ENCODE assay signal across 39 cellular contexts in genomic region chr4:149831656-149832208, GRCh38. TPM values are rescaled to one million over a fixed set of nuclear protein-coding genes. Genes with fewer than 3 reads are reported as not detected.
"Had no signal": no experiment of that assay in that cellular context is flagged by ENCODE, and none has a peak within 500 bp of the region (broad histone marks: within the 10 kb centered on the region; RNA-seq: fewer than 3 reads in every experiment).

No MANE protein-coding gene starts in this region.

- H3K4me3 ChIP-seq: ascending aorta had no signal

- FAIRE-seq: TTC549 had no signal

- H3K9me3 ChIP-seq: ascending aorta had no signal

- H3K27me3 Mint-ChIP-seq: activated B cell treated with CpG ODN at 0.5 μM for 24 hours; activated CD4-positive, alpha-beta memory T cell treated with anti-CD3 and anti-CD28 coated beads for 36 hours; activated CD4-positive, alpha-beta T cell treated with anti-CD3 and anti-CD28 coated beads, Interleukin-2, amount 10 ng/mL, durations not matched to agents 24 days and 14 days; activated CD8-positive, alpha-beta T cell treated with anti-CD3 and anti-CD28 coated beads for 36 hours; activated naive CD8-positive, alpha-beta T cell treated with anti-CD3 and anti-CD28 coated beads, Interleukin-2, amount 10 ng/mL, durations not matched to agents 7 days and 5 days; activated naive CD8-positive, alpha-beta T cell treated with anti-CD3 and anti-CD28 coated beads, Interleukin-2, amount 50 U/mL, for 24 hours; activated T-helper 17 cell treated with anti-CD3 and anti-CD28 coated beads, Interleukin-2, amount 50 U/mL, for 72 hours; brain had no signal

- H3K4me3 Mint-ChIP-seq: activated B cell treated with CpG ODN at 0.5 μM for 24 hours; activated CD4-positive, alpha-beta memory T cell treated with anti-CD3 and anti-CD28 coated beads for 36 hours; activated CD4-positive, alpha-beta T cell treated with anti-CD3 and anti-CD28 coated beads, Interleukin-2, amount 10 ng/mL, durations not matched to agents 24 days and 14 days; activated CD8-positive, alpha-beta T cell treated with anti-CD3 and anti-CD28 coated beads for 36 hours; activated naive CD4-positive, alpha-beta T cell treated with anti-CD3 and anti-CD28 coated beads for 36 hours; activated naive CD8-positive, alpha-beta T cell treated with anti-CD3 and anti-CD28 coated beads, Interleukin-2, amount 10 ng/mL, durations not matched to agents 7 days and 5 days; activated naive CD8-positive, alpha-beta T cell treated with anti-CD3 and anti-CD28 coated beads, Interleukin-2, amount 50 U/mL, for 24 hours; activated T-cell treated with anti-CD3 and anti-CD28 coated beads, Interleukin-2, amount 50 U/mL, for 4 hours; activated T-cell treated with anti-CD3 and anti-CD28 coated beads, Interleukin-2, amount 50 U/mL, for 72 hours; activated T-helper 1 cell treated with anti-CD3 and anti-CD28 coated beads, Interleukin-12 subunit alpha, Interleukin-12 subunit beta, Interleukin-2, Interleukin-4 antibody, amounts not matched to agents 30 ng/mL and 10 ng/mL and 1 ng/mL, durations not matched to agents 14 hours and 24 hours and 36 hours; activated T-helper 17 cell treated with anti-CD3 and anti-CD28 coated beads, Interleukin-2, amount 50 U/mL, for 72 hours; brain; T-helper 1 cell treated with Interleukin-12 subunit alpha and Interleukin-12 subunit beta and Interleukin-4 antibody, amounts not matched to agents 30 μg/mL and 1 μg/mL, for 36 hours; T-helper 2 cell treated with Interferon-gamma antibody and Interleukin-4, amounts not matched to agents 5 μg/mL and 100 μg/mL, for 36 hours had no signal

- ATAC-seq: activated CD8-positive, alpha-beta T cell treated with anti-CD3 and anti-CD28 coated beads for 36 hours; activated naive CD4-positive, alpha-beta T cell treated with anti-CD3 and anti-CD28 coated beads, Interleukin-2, amount 50 U/mL, for 72 hours; activated naive CD8-positive, alpha-beta T cell treated with anti-CD3 and anti-CD28 coated beads, Interleukin-2, amount 50 U/mL, for 24 hours; activated T-cell treated with anti-CD3 and anti-CD28 coated beads, Interleukin-2, amount 50 U/mL, for 4 hours; activated T-cell treated with anti-CD3 and anti-CD28 coated beads, Interleukin-2, amount 50 U/mL, for 72 hours; activated T-helper 17 cell treated with anti-CD3 and anti-CD28 coated beads, Interleukin-2, amount 50 U/mL, for 72 hours had no signal

- H3K27ac ChIP-seq: ascending aorta, VCaP had no signal

- H3K27ac Mint-ChIP-seq: activated B cell treated with CpG ODN at 0.5 μM for 24 hours; activated CD4-positive, alpha-beta memory T cell treated with anti-CD3 and anti-CD28 coated beads for 36 hours; activated CD4-positive, alpha-beta T cell treated with anti-CD3 and anti-CD28 coated beads, Interleukin-2, amount 10 ng/mL, durations not matched to agents 24 days and 14 days; activated CD8-positive, alpha-beta T cell treated with anti-CD3 and anti-CD28 coated beads for 36 hours; activated naive CD4-positive, alpha-beta T cell treated with anti-CD3 and anti-CD28 coated beads for 36 hours; activated naive CD4-positive, alpha-beta T cell treated with anti-CD3 and anti-CD28 coated beads, Interleukin-2, amount 50 U/mL, for 72 hours; activated naive CD8-positive, alpha-beta T cell treated with anti-CD3 and anti-CD28 coated beads, Interleukin-2, amount 10 ng/mL, durations not matched to agents 7 days and 5 days; activated naive CD8-positive, alpha-beta T cell treated with anti-CD3 and anti-CD28 coated beads, Interleukin-2, amount 50 U/mL, for 24 hours; activated T-cell treated with anti-CD3 and anti-CD28 coated beads, Interleukin-2, amount 50 U/mL, for 72 hours; activated T-helper 1 cell treated with anti-CD3 and anti-CD28 coated beads, Interleukin-12 subunit alpha, Interleukin-12 subunit beta, Interleukin-2, Interleukin-4 antibody, amounts not matched to agents 30 ng/mL and 10 ng/mL and 1 ng/mL, durations not matched to agents 14 hours and 24 hours and 36 hours; activated T-helper 17 cell treated with anti-CD3 and anti-CD28 coated beads, Interleukin-2, amount 50 U/mL, for 72 hours; brain; T-helper 1 cell treated with Interleukin-12 subunit alpha and Interleukin-12 subunit beta and Interleukin-4 antibody, amounts not matched to agents 30 μg/mL and 1 μg/mL, for 36 hours; T-helper 2 cell treated with Interferon-gamma antibody and Interleukin-4, amounts not matched to agents 5 μg/mL and 100 μg/mL, for 36 hours had no signal

- H3K4me1 Mint-ChIP-seq: activated B cell treated with CpG ODN at 0.5 μM for 24 hours; activated CD4-positive, alpha-beta T cell treated with anti-CD3 and anti-CD28 coated beads, Interleukin-2, amount 10 ng/mL, durations not matched to agents 24 days and 14 days; activated naive CD8-positive, alpha-beta T cell treated with anti-CD3 and anti-CD28 coated beads, Interleukin-2, amount 10 ng/mL, durations not matched to agents 7 days and 5 days; activated naive CD8-positive, alpha-beta T cell treated with anti-CD3 and anti-CD28 coated beads, Interleukin-2, amount 50 U/mL, for 24 hours; activated T-helper 17 cell treated with anti-CD3 and anti-CD28 coated beads, Interleukin-2, amount 50 U/mL, for 72 hours; brain had no signal

- DNase-seq: activated B cell treated with CpG ODN at 0.5 μM for 24 hours; activated CD4-positive, alpha-beta memory T cell treated with anti-CD3 and anti-CD28 coated beads for 36 hours; activated CD4-positive, alpha-beta T cell treated with anti-CD3 and anti-CD28 coated beads for 4 hours; activated CD4-positive, alpha-beta T cell treated with anti-CD3 and anti-CD28 coated beads, Interleukin-2, amount 10 ng/mL, durations not matched to agents 24 days and 14 days; activated CD4-positive, alpha-beta T cell treated with anti-CD3 and anti-CD28 coated beads, Interleukin-2, amount 50 U/mL, for 1 hour; activated CD4-positive, alpha-beta T cell treated with anti-CD3 and anti-CD28 coated beads, Interleukin-2, amount 50 U/mL, for 4 hours; activated CD4-positive, CD25-positive, alpha-beta regulatory T cell treated with anti-CD3 and anti-CD28 coated beads, Interleukin-2, amount 50 U/mL, for 72 hours; activated CD8-positive, alpha-beta memory T cell treated with anti-CD3 and anti-CD28 coated beads, Interleukin-2, amount 50 U/mL, for 4 hours; activated CD8-positive, alpha-beta T cell treated with anti-CD3 and anti-CD28 coated beads for 36 hours; activated effector memory CD4-positive, alpha-beta T cell treated with anti-CD3 and anti-CD28 coated beads, Interleukin-2, amount 50 U/mL, for 16 hours; activated gamma-delta T cell treated with Interleukin-2 at 50 U/mL for 16 hours; activated naive CD4-positive, alpha-beta T cell; activated naive CD4-positive, alpha-beta T cell treated with anti-CD3 and anti-CD28 coated beads for 36 hours; activated naive CD4-positive, alpha-beta T cell treated with anti-CD3 and anti-CD28 coated beads, Interleukin-2, amount 50 U/mL, for 16 hours; activated naive CD8-positive, alpha-beta T cell treated with anti-CD3 and anti-CD28 coated beads, Interleukin-2, amount 10 ng/mL, durations not matched to agents 7 days and 5 days; activated naive CD8-positive, alpha-beta T cell treated with anti-CD3 and anti-CD28 coated beads, Interleukin-2, amount 50 U/mL, for 24 hours; activated T-cell treated with anti-CD3 and anti-CD28 coated beads for 4 hours; activated T-cell treated with anti-CD3 and anti-CD28 coated beads, Interleukin-2, amount 50 U/mL, for 1 hour; activated T-cell treated with anti-CD3 and anti-CD28 coated beads, Interleukin-2, amount 50 U/mL, for 4 hours; activated T-cell treated with anti-CD3 and anti-CD28 coated beads, Interleukin-2, amount 50 U/mL, for 72 hours; amygdala; anterior cingulate cortex; central memory CD4-positive, alpha-beta T cell; T-helper 1 cell; T-helper 2 cell; T-helper 9 cell had no signal

- H3K9me3 Mint-ChIP-seq: activated CD4-positive, alpha-beta memory T cell treated with anti-CD3 and anti-CD28 coated beads for 36 hours; activated CD4-positive, alpha-beta T cell treated with anti-CD3 and anti-CD28 coated beads, Interleukin-2, amount 10 ng/mL, durations not matched to agents 24 days and 14 days; activated CD8-positive, alpha-beta T cell treated with anti-CD3 and anti-CD28 coated beads for 36 hours; activated naive CD4-positive, alpha-beta T cell treated with anti-CD3 and anti-CD28 coated beads for 36 hours; activated naive CD8-positive, alpha-beta T cell treated with anti-CD3 and anti-CD28 coated beads, Interleukin-2, amount 10 ng/mL, durations not matched to agents 7 days and 5 days; activated naive CD8-positive, alpha-beta T cell treated with anti-CD3 and anti-CD28 coated beads, Interleukin-2, amount 50 U/mL, for 24 hours; activated T-helper 1 cell treated with anti-CD3 and anti-CD28 coated beads, Interleukin-12 subunit alpha, Interleukin-12 subunit beta, Interleukin-2, Interleukin-4 antibody, amounts not matched to agents 30 ng/mL and 10 ng/mL and 1 ng/mL, durations not matched to agents 14 hours and 24 hours and 36 hours; activated T-helper 17 cell treated with anti-CD3 and anti-CD28 coated beads, Interleukin-2, amount 50 U/mL, for 72 hours; brain; T-helper 1 cell treated with Interleukin-12 subunit alpha and Interleukin-12 subunit beta and Interleukin-4 antibody, amounts not matched to agents 30 μg/mL and 1 μg/mL, for 36 hours; T-helper 2 cell treated with Interferon-gamma antibody and Interleukin-4, amounts not matched to agents 5 μg/mL and 100 μg/mL, for 36 hours had no signal

- H3K27me3 ChIP-seq: ascending aorta had no signal

- H3K36me3 ChIP-seq: ascending aorta had no signal

- H3K36me3 Mint-ChIP-seq: activated CD4-positive, alpha-beta memory T cell treated with anti-CD3 and anti-CD28 coated beads for 36 hours; activated naive CD4-positive, alpha-beta T cell treated with anti-CD3 and anti-CD28 coated beads, Interleukin-2, amount 50 U/mL, for 72 hours; activated naive CD8-positive, alpha-beta T cell treated with anti-CD3 and anti-CD28 coated beads, Interleukin-2, amount 10 ng/mL, durations not matched to agents 7 days and 5 days; brain had no signal

RNA-seq across cellular contexts. Expression of gene IQCM, which starts 16.1 kb away (rescaled TPM):
- total RNA-seq: activated B cell treated with CpG ODN at 0.5 μM for 24 hours; activated CD4-positive, alpha-beta memory T cell treated with anti-CD3 and anti-CD28 coated beads for 36 hours; activated CD4-positive, alpha-beta T cell treated with anti-CD3 and anti-CD28 coated beads, Interleukin-2, amount 10 ng/mL, durations not matched to agents 24 days and 14 days; activated CD8-positive, alpha-beta memory T cell treated with anti-CD3 and anti-CD28 coated beads for 36 hours; activated CD8-positive, alpha-beta T cell treated with anti-CD3 and anti-CD28 coated beads for 36 hours; activated naive CD4-positive, alpha-beta T cell treated with anti-CD3 and anti-CD28 coated beads for 36 hours; activated naive CD4-positive, alpha-beta T cell treated with anti-CD3 and anti-CD28 coated beads, Interleukin-2, amount 50 U/mL, for 72 hours; activated naive CD8-positive, alpha-beta T cell treated with anti-CD3 and anti-CD28 coated beads, Interleukin-2, amount 10 ng/mL, durations not matched to agents 7 days and 5 days; activated T-cell treated with anti-CD3 and anti-CD28 coated beads, Interleukin-2, amount 50 U/mL, for 4 hours; activated T-cell treated with anti-CD3 and anti-CD28 coated beads, Interleukin-2, amount 50 U/mL, for 72 hours; activated T-helper 1 cell treated with anti-CD3 and anti-CD28 coated beads, Interleukin-12 subunit alpha, Interleukin-12 subunit beta, Interleukin-2, Interleukin-4 antibody, amounts not matched to agents 30 ng/mL and 10 ng/mL and 1 ng/mL, durations not matched to agents 14 hours and 24 hours and 36 hours; activated T-helper 17 cell treated with anti-CD3 and anti-CD28 coated beads, Interleukin-2, amount 50 U/mL, for 72 hours; ascending aorta; cardiac septum; cerebellum had no signal
- polyA plus RNA-seq: adipose tissue had no signal
